ENCODE assay signal across 11 cellular contexts in genomic region chr12:124513297-124513867, GRCh38. TPM values are rescaled to one million over a fixed set of nuclear protein-coding genes. Genes with fewer than 3 reads are reported as not detected.
DNase-seq lines count a peak whose midpoint lies in the region; ATAC-seq and TF ChIP-seq lines count a peak whose summit lies in the region.
"Had no signal": no experiment of that assay in that cellular context is flagged by ENCODE, and none has a peak within 500 bp of the region (broad histone marks: within the 10 kb centered on the region; RNA-seq: fewer than 3 reads in every experiment).

No MANE protein-coding gene starts in this region.

- peaks cover 19% of the 10 kb centered on the region for H3K27me3 Mint-ChIP-seq in GM23338 (ENCODE audit: insufficient read depth, low read depth, poor library complexity)
- no peaks in the 10 kb centered on the region for H3K27me3 Mint-ChIP-seq in WTC11 (ENCODE audit: low read depth)
- H3K27me3 Mint-ChIP-seq: naive B cell had no signal

- no peak overlapping the region for H3K9ac ChIP-seq in iPS-15b (ENCODE audit: low read depth, low read length)

- H3K9me3 Mint-ChIP-seq in GM23338 (peaks cover 2% of the 10 kb centered on the region; the same call in 2 of the 3 replicates), WTC11 (no peaks in the 10 kb centered on the region)
- H3K9me3 Mint-ChIP-seq: naive B cell had no signal

- H3K4me1 ChIP-seq in GM23338 (ENCODE audit: insufficient read depth) (peaks cover 38% of the 10 kb centered on the region), iPS-15b (ENCODE audit: control insufficient read depth, insufficient read depth, low read length) (peaks cover 21% of the 10 kb centered on the region), gastrocnemius medialis (peaks cover 84 to 91% of the 10 kb centered on the region in 2 donors)

- peak; percentile 59 for ATAC-seq in GM23338
- ATAC-seq in WTC11: peak; percentile 60
- no peak for ATAC-seq in gastrocnemius medialis
- ATAC-seq in omental fat pad (ENCODE audit: low FRiP score): no peak
- no peak for ATAC-seq in HG02610 (IDR thresholded peaks at IDR 0.05; ENCODE audit: unreplicated experiment)

- H3K36me3 ChIP-seq in GM23338 (ENCODE audit: insufficient read depth) (no peaks in the 10 kb centered on the region), iPS-15b (ENCODE audit: control insufficient read depth, insufficient read depth, low read length) (peaks cover 8% of the 10 kb centered on the region), gastrocnemius medialis (no peaks in the 10 kb centered on the region)

- H2AFZ ChIP-seq in GM23338: no peak overlapping the region

- TF ChIP-seq CTCF in GM23338 (conservative IDR thresholded peaks at IDR 0.05; ENCODE audit: low read depth in 2 of 2): no peak
- TF ChIP-seq CTCF in WTC11 (IDR thresholded peaks at IDR 0.05): no peak
- TF ChIP-seq CTCF in gastrocnemius medialis (IDR thresholded peaks at IDR 0.05 in 4 of 5, conservative IDR thresholded peaks at IDR 0.05 in 1 of 5): no peak
- TF ChIP-seq CTCF in omental fat pad (IDR thresholded peaks at IDR 0.05): no peak

- H3K4me1 Mint-ChIP-seq in GM23338 (peaks cover 65% of the 10 kb centered on the region), WTC11 (peaks cover 61% of the 10 kb centered on the region)

- H3K79me2 ChIP-seq in GM23338 (replicated peaks; ENCODE audit: insufficient read depth): peaks cover 97% of the 10 kb centered on the region

- H3K27me3 ChIP-seq in GM23338 (ENCODE audit: insufficient read depth): no peaks in the 10 kb centered on the region
- H3K27me3 ChIP-seq in iPS-15b (ENCODE audit: control insufficient read depth, insufficient read depth, low read length): no peaks in the 10 kb centered on the region
- no peaks in the 10 kb centered on the region for H3K27me3 ChIP-seq in gastrocnemius medialis

- no peaks in the 10 kb centered on the region for H3K9me3 ChIP-seq in iPS-15b (ENCODE audit: control insufficient read depth, insufficient read depth, low read length)
- no peaks in the 10 kb centered on the region for H3K9me3 ChIP-seq in gastrocnemius medialis

- H3K4me3 Mint-ChIP-seq in GM23338: peak overlapping the region; percentile 48; the same call in 2 of the 3 replicates
- H3K4me3 Mint-ChIP-seq in WTC11: 0 out of 2 replicates have a peak overlapping the region, but pooled peaks have one; percentile 14

- in situ Hi-C loops in gastrocnemius medialis (cut with MboI; ENCODE audit: low sequenced_read_pairs in 4 of 4): loop anchor here in 1 of 4 donors (10.0 to 25.0 kb wide), 2 partner anchors 126 to 251 kb away; no protein-coding TSS in a partner anchor

- peak overlapping the region; percentile 60 for H3K4me2 ChIP-seq in GM23338

- peak overlapping the region; percentile 16; the same call in 1 of the 2 replicates for H3K4me3 ChIP-seq in GM23338
- peak overlapping the region; percentile 27 for H3K4me3 ChIP-seq in iPS-15b (ENCODE audit: low read depth, low read length)
- H3K4me3 ChIP-seq in gastrocnemius medialis: no peak overlapping the region

- TF ChIP-seq POLR2A in gastrocnemius medialis (IDR thresholded peaks at IDR 0.05): no peak

- DNase-seq in GM23338 (ENCODE audit: low spot score) (peak; percentile 90), WTC11 (ENCODE audit: low spot score) (peak; percentile 59), gastrocnemius medialis (no peak), omental fat pad (ENCODE audit: low spot score) (no peak), NCI-H146 treated with DMSO at 0.1 percent for 48 hours (lab: John Stamatoyannopoulos, UW; ENCODE audit: unreplicated experiment) (no peak)
- no peak for DNase-seq in activated effector memory CD4-positive, alpha-beta T cell treated with Interleukin-2 at 50 U/mL for 16 hours
- DNase-seq: DMS 273 treated with DMSO at 0.1 percent for 48 hours, naive B cell, NCI-H510A had no signal

- intact Hi-C loops in gastrocnemius medialis (cut with DNase I; ENCODE audit: low total_unique reads): no loop called here

- POLR2A ChIA-PET in WTC11 (lab: Charles Lee): interaction anchor here (1.4 kb wide), 1 partner anchor 13 kb away, joined by 5 read pairs; no protein-coding TSS in a partner anchor

- H3K9me2 ChIP-seq in GM23338 (ENCODE audit: insufficient read depth): no peaks in the 10 kb centered on the region

- H3K36me3 Mint-ChIP-seq in GM23338 (ENCODE audit: low read depth) (peaks cover 26% of the 10 kb centered on the region), WTC11 (peaks cover 11% of the 10 kb centered on the region)

- H3K27ac Mint-ChIP-seq in GM23338 (peak overlapping the region; percentile 98), WTC11 (peak overlapping the region; percentile 91)

- CTCF ChIA-PET in WTC11 (lab: Charles Lee): interaction anchor here (0.6 to 2.3 kb wide), 4 partner anchors 8 to 47 kb away, joined by 3 to 12 read pairs (median 4); no protein-coding TSS in a partner anchor

- H3K27ac ChIP-seq in GM23338 (ENCODE audit: low read depth) (peak overlapping the region; percentile 96), gastrocnemius medialis (peak overlapping the region; percentile 56 to 98 (median 88))

- H3F3A ChIP-seq in GM23338 (replicated peaks; ENCODE audit: low read depth): peaks cover 7% of the 10 kb centered on the region

- peaks cover 23% of the 10 kb centered on the region for H4K20me1 ChIP-seq in GM23338 (replicated peaks; ENCODE audit: insufficient read depth)

TF ChIP-seq in GM23338, 12 proteins besides CTCF, POLR2A, EP300 and RAD21:
- TF ChIP-seq JUNB (IDR thresholded peaks at IDR 0.05; ENCODE audit: unreplicated experiment) (no peak), ZNF114 (CRISPR knock-in tag; IDR thresholded peaks at IDR 0.05) (no peak), CREB1 (CRISPR knock-in tag; IDR thresholded peaks at IDR 0.05; ENCODE audit: low read depth) (0 out of 2 replicates have a peak, but pooled peaks have one; percentile 17), ZNF331 (CRISPR knock-in tag; IDR thresholded peaks at IDR 0.05; ENCODE audit: low read depth) (no peak; the same call in 1 of the 2 replicates)
TF ChIP-seq in GM23338: peak in this region for 1.

TF ChIP-seq in WTC11, 78 proteins besides CTCF, POLR2A, EP300 and RAD21 (continues in another document):
- TF ChIP-seq FOXP1 (CRISPR knock-in tag; IDR thresholded peaks at IDR 0.05; ENCODE audit: borderline replicate concordance) (no peak), TEAD1 (CRISPR knock-in tag; IDR thresholded peaks at IDR 0.05) (0 out of 2 replicates have a peak, but pooled peaks have one; percentile 27), ZNF423 (CRISPR knock-in tag; IDR thresholded peaks at IDR 0.05) (no peak; the same call in 1 of the 2 replicates), ZSCAN18 (CRISPR knock-in tag; IDR thresholded peaks at IDR 0.05) (0 out of 2 replicates have a peak, but pooled peaks have one; percentile 11), ZBTB21 (CRISPR knock-in tag; IDR thresholded peaks at IDR 0.05; ENCODE audit: borderline replicate concordance) (0 out of 2 replicates have a peak, but pooled peaks have one; percentile 13), AFF4 (CRISPR knock-in tag; IDR thresholded peaks at IDR 0.05; ENCODE audit: borderline replicate concordance) (no peak)

RNA-seq across cellular contexts. Expression of gene NCOR2, which starts 54.0 kb away (rescaled TPM):
- 180 and 190 TPM in 2 replicates for total RNA-seq in GM23338 (2014; rRNA removed; shearing (Covaris generic))
- 69.6 and 76.5 TPM in 2 replicates for polyA plus RNA-seq in GM23338 (2016; fragmentation: Nextera tagmentation; extraction: Ambion mirVana)
- total RNA-seq in WTC11 (2021) (283 to 326 TPM (median 304 TPM) in 3 replicates), gastrocnemius medialis (100 to 1,000 TPM in 2 of 4 donors, 10 to 100 TPM in 2; 37.7 to 123 (median 105) TPM), omental fat pad (10 to 100 TPM; 53.4 to 85.3 (median 71.9) TPM)

Comparison
In these comparisons a context has a peak if more than half of its experiments do, and no peak if none do; other contexts are left out.
1. ATAC-seq: peak in GM23338 (single experiment) and WTC11 (single experiment); none in gastrocnemius medialis (0 of 2), omental fat pad (single experiment) and HG02610 (single experiment).
2. DNase-seq: peak in GM23338 (single experiment) and WTC11 (single experiment); none in gastrocnemius medialis (0 of 2), omental fat pad (single experiment), NCI-H146 treated with DMSO at 0.1 percent for 48 hours (single experiment) and activated effector memory CD4-positive, alpha-beta T cell treated with Interleukin-2 at 50 U/mL for 16 hours (single experiment).
3. H3K4me3 ChIP-seq: peak in GM23338 (single experiment) and iPS-15b (single experiment); none in gastrocnemius medialis (0 of 4).